15 cellular contexts compared by ENCODE assay signal in genomic region chr9:120152295-120152694, GRCh38.
DNase-seq lines count a peak whose midpoint lies in the region; ATAC-seq lines count a peak whose summit lies in the region.
"Had no signal": no experiment of that assay in that cellular context is flagged by ENCODE, and none has a peak within 500 bp of the region (broad histone marks: within the 10 kb centered on the region; RNA-seq: fewer than 3 reads in every experiment).

No MANE protein-coding gene starts in this region.

- H3K27ac ChIP-seq in right cardiac atrium (ENCODE audit: low read length) = no peak overlapping the region
- H3K27ac ChIP-seq: tibial artery had no signal

- H3K27me3 ChIP-seq in NT2/D1 (ENCODE audit: insufficient read depth, insufficient read length) (no peaks in the 10 kb centered on the region), right cardiac atrium (ENCODE audit: control insufficient read depth, insufficient read depth) (no peaks in the 10 kb centered on the region)
- H3K27me3 ChIP-seq: tibial artery had no signal

- DNase-seq in Right ventricle myocardium inferior (ENCODE audit: missing footprints) = no peak
- DNase-seq in cardiac septum (ENCODE audit: low spot score) = no peak
- DNase-seq in NT2/D1 (ENCODE audit: low read depth, low spot score) = peak; percentile 35
- DNase-seq in right cardiac atrium = peak; percentile 40 to 79 (median 45)
- no peak for DNase-seq in CD1c-positive myeloid dendritic cell (ENCODE audit: extremely low spot score)
- no peak for DNase-seq in NCI-H1694 treated with DMSO at 0.1 percent for 48 hours (lab: John Stamatoyannopoulos, UW)
- DNase-seq in HT-29 (ENCODE audit: low spot score) = no peak
- no peak for DNase-seq in inferior parietal cortex (ENCODE audit: extremely low spot score)
- DNase-seq: activated CD8-positive, alpha-beta memory T cell treated with anti-CD3 and anti-CD28 coated beads for 24 hours; activated naive CD4-positive, alpha-beta T cell treated with anti-CD3 and anti-CD28 coated beads for 36 hours; Calu3; MV-4-11; naive B cell; T-helper 2 cell; tibial artery had no signal

- no peak overlapping the region for H3K9ac ChIP-seq in NT2/D1 (ENCODE audit: insufficient read length, low read depth)

- H3K9me3 ChIP-seq in NT2/D1 (ENCODE audit: insufficient read depth, low read length) = no peaks in the 10 kb centered on the region
- no peaks in the 10 kb centered on the region for H3K9me3 ChIP-seq in right cardiac atrium (ENCODE audit: control insufficient read depth, low read length)
- H3K9me3 ChIP-seq: tibial artery had no signal

- H3K4me1 ChIP-seq in NT2/D1 (ENCODE audit: insufficient read depth, insufficient read length) = no peaks in the 10 kb centered on the region
- H3K4me1 ChIP-seq in right cardiac atrium (ENCODE audit: control insufficient read depth, insufficient read depth, low read length) = no peaks in the 10 kb centered on the region
- H3K4me1 ChIP-seq: tibial artery had no signal

- WGBS in right cardiac atrium = 32% methylated on average over 4 of the region's 4 CpGs

- H3K36me3 ChIP-seq in NT2/D1 (ENCODE audit: insufficient read depth, insufficient read length, low read length) = no peaks in the 10 kb centered on the region
- H3K36me3 ChIP-seq: tibial artery had no signal

- ATAC-seq in Right ventricle myocardium inferior (peak; percentile 64), right cardiac atrium (peak; percentile 62 to 72)

- intact Hi-C loops in Right ventricle myocardium inferior (cut with DNase I) = no loop called here
- intact Hi-C loops in cardiac septum (cut with DNase I) = no loop called here
- intact Hi-C loops in right cardiac atrium (cut with DNase I) = no loop called here

- H3K4me3 ChIP-seq in NT2/D1 (ENCODE audit: insufficient read length, low read depth) (no peak overlapping the region), right cardiac atrium (ENCODE audit: low read length) (no peak overlapping the region)
- H3K4me3 ChIP-seq: tibial artery had no signal

Comparison
In these comparisons a context has a peak if more than half of its experiments do, and no peak if none do; other contexts are left out.
1. DNase-seq: peak in NT2/D1 (single experiment) and right cardiac atrium (3 of 3); none in Right ventricle myocardium inferior (single experiment), cardiac septum (single experiment), CD1c-positive myeloid dendritic cell (single experiment), NCI-H1694 treated with DMSO at 0.1 percent for 48 hours (single experiment), HT-29 (single experiment) and inferior parietal cortex (single experiment).